23 cellular contexts compared by ENCODE assay signal in the genomic region with DNA sequence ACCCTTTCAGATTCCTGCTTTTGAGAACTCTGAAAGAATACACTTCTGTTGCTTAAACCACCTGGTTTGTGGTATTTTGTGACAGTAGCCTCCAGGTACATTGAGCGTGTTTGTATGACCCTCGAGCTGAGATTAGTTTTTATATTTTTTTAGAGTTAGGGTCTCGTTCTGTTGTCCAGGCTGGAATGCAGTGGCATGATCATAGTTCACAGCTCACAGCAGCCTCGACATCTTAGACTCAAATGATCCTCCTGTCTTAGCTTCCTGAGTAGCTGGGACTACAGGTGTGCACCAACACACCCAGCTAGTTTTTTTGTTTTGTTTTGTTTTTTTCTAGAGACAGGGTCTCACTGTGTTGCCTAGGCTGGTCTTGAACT. TPM values are rescaled to one million over a fixed set of nuclear protein-coding genes. Genes with fewer than 3 reads are reported as not detected.
"Had no signal": no experiment of that assay in that cellular context is flagged by ENCODE, and none has a peak within 500 bp of the region (broad histone marks: within the 10 kb centered on the region; RNA-seq: fewer than 3 reads in every experiment).

No MANE protein-coding gene starts in this region.

- H3K9me3 ChIP-seq: gastrocnemius medialis, left lung, prostate gland, right atrium auricular region, sigmoid colon, testis, tibial artery, upper lobe of left lung had no signal

- H3K27ac ChIP-seq: coronary artery, gastrocnemius medialis, left lung, prostate gland, right atrium auricular region, sigmoid colon, testis, tibial artery, upper lobe of left lung had no signal

- ATAC-seq: gastrocnemius medialis; left cardiac atrium; left lung; naive thymus-derived CD8-positive, alpha-beta T cell; stimulated activated effector memory CD8-positive, alpha-beta T cell treated with anti-CD3 and anti-CD28 coated beads, Interleukin-12 subunit alpha, Interleukin-12 subunit beta, amount 100 ng/mL, for 72 hours; stimulated activated naive CD8-positive, alpha-beta T cell treated with anti-CD3 and anti-CD28 coated beads, Interleukin-15, Interleukin-2, amounts not matched to agents 100 U/mL and 50 U/mL, for 24 hours had no signal

- H3K36me3 ChIP-seq: gastrocnemius medialis, left lung, prostate gland, right atrium auricular region, sigmoid colon, tibial artery, upper lobe of left lung had no signal

- DNase-seq: foreskin fibroblast; gastrocnemius medialis; head of caudate nucleus; left cardiac atrium; left lung; mesendoderm; midbrain; naive thymus-derived CD8-positive, alpha-beta T cell; nephron progenitor cell; nucleus accumbens; sigmoid colon; stimulated activated CD4-positive, alpha-beta T cell treated with anti-CD3 and anti-CD28 coated beads, Interleukin-2, amount 100 ng/mL, for 24 hours; stimulated activated CD4-positive, alpha-beta T cell treated with anti-CD3 and anti-CD28 coated beads, Interleukin-4, amount 100 ng/mL, for 24 hours; stimulated activated naive CD8-positive, alpha-beta T cell treated with anti-CD3 and anti-CD28 coated beads, Interleukin-15, Interleukin-2, amounts not matched to agents 100 U/mL and 50 U/mL, for 24 hours; substantia nigra; testis; upper lobe of left lung had no signal

- H3K27me3 ChIP-seq: gastrocnemius medialis, right atrium auricular region, sigmoid colon, testis had no signal

- H3K4me3 ChIP-seq: coronary artery, gastrocnemius medialis, left lung, prostate gland, right atrium auricular region, sigmoid colon, testis, tibial artery, upper lobe of left lung had no signal

- H3K4me1 ChIP-seq: prostate gland, testis had no signal

RNA-seq across cellular contexts. Expression of gene SYT17, which starts 58.8 kb away (rescaled TPM):
- total RNA-seq: osteocyte had no signal
- polyA plus RNA-seq: naive thymus-derived CD8-positive, alpha-beta T cell had no signal
